In the genomic region with DNA sequence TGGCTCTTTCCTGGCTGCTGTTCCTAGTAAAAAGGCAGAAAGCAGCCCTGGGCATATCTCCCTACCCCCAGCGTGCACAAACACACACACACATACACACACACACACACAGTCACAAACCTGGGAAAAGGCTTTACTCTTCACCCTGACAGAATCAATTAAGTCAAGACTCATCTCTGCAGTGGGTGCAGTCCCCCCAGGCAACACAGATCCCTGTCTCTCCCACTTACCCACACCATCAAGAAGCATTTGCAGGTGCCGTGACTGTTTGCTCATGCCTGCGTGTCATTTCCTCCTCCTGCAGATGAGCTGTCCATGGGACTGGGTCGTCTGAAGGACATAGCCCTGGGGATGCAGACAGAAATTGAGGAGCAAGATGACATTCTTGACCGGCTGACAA, we compare ENCODE assay signal across 27 cellular contexts. TPM values are rescaled to one million over a fixed set of nuclear protein-coding genes. Genes with fewer than 3 reads are reported as not detected.
DNase-seq lines count a peak whose midpoint lies in the region; ATAC-seq, FAIRE-seq and TF ChIP-seq lines count a peak whose summit lies in the region.
"Had no signal": no experiment of that assay in that cellular context is flagged by ENCODE, and none has a peak within 500 bp of the region (broad histone marks: within the 10 kb centered on the region; RNA-seq: fewer than 3 reads in every experiment).

No MANE protein-coding gene starts in this region.

- no peak overlapping the region for H2AFZ ChIP-seq in K562 (ENCODE audit: low read depth, low read length)

- H3K27me3 ChIP-seq in K562 (ENCODE audit: control insufficient read depth in 2 of 2, insufficient read depth in 2 of 2, low read length in 2 of 2) = no peaks in the 10 kb centered on the region
- no peaks in the 10 kb centered on the region for H3K27me3 ChIP-seq in A673 (replicated peaks; ENCODE audit: insufficient read depth, low read depth, low read length, poor library complexity)
- H3K27me3 ChIP-seq: BLaER1 treated with 17β-estradiol and CSF1 and Interleukin-3, amounts not matched to agents 10 nM and 100 nM; brain microvascular endothelial cell; esophagus squamous epithelium; gastrocnemius medialis; upper lobe of right lung had no signal

- TF ChIP-seq POLR2A in K562 (conservative IDR thresholded peaks at IDR 0.05) = no peak

- H3K4me1 ChIP-seq in K562 (replicated peaks in 1 of 2; ENCODE audit: control insufficient read depth in 2 of 2, insufficient read depth in 2 of 2, low read length in 2 of 2) (peaks cover 12 to 14% of the 10 kb centered on the region in 2 experiments), A673 (ENCODE audit: insufficient read depth, low read length, poor library complexity, severe bottlenecking) (peaks cover 5% of the 10 kb centered on the region)
- H3K4me1 ChIP-seq: BLaER1 treated with 17β-estradiol and CSF1 and Interleukin-3, amounts not matched to agents 10 nM and 100 nM; gastrocnemius medialis; psoas muscle; upper lobe of right lung had no signal

- intact Hi-C loops in K562 (cut with micrococcal nuclease) (loop anchor here (5.0 kb wide), 1 partner anchor 185 kb away; no protein-coding TSS in a partner anchor), A673 (cut with micrococcal nuclease; ENCODE audit: unreplicated experiment) (loop anchor here (10.0 kb wide), 1 partner anchor 57 kb away; no protein-coding TSS in a partner anchor)

- no peaks in the 10 kb centered on the region for H3K9me3 ChIP-seq in K562 (replicated peaks; ENCODE audit: control insufficient read depth, insufficient read depth, low read depth, low read length)
- no peaks in the 10 kb centered on the region for H3K9me3 ChIP-seq in A673 (ENCODE audit: low read depth, low read length, poor library complexity, severe bottlenecking)
- H3K9me3 ChIP-seq: BLaER1 treated with 17β-estradiol and CSF1 and Interleukin-3, amounts not matched to agents 10 nM and 100 nM; esophagus squamous epithelium; gastrocnemius medialis; psoas muscle; upper lobe of right lung had no signal

- H3K27ac ChIP-seq in K562 (ENCODE audit: extremely low read depth, low read depth, low read length) (no peak overlapping the region), A673 (ENCODE audit: low read depth, low read length, poor library complexity, severe bottlenecking) (no peak overlapping the region)
- H3K27ac ChIP-seq: BLaER1 treated with 17β-estradiol and CSF1 and Interleukin-3, amounts not matched to agents 10 nM and 100 nM; brain microvascular endothelial cell; esophagus squamous epithelium; gastrocnemius medialis; psoas muscle; upper lobe of right lung had no signal

- BruUV-seq in K562 (replicated peaks; lab: Mats Ljungman, UMichigan) (no TSS peak), A673 (replicated peaks; lab: Mats Ljungman, UMichigan) (no TSS peak)

- ATAC-seq in K562 = no peak
- ATAC-seq in GM21390 (IDR thresholded peaks at IDR 0.05; ENCODE audit: unreplicated experiment) = no peak
- ATAC-seq: gastrocnemius medialis, psoas muscle, upper lobe of right lung had no signal

- no peak overlapping the region for H3K9ac ChIP-seq in K562 (ENCODE audit: insufficient read depth in 1 of 2, low read depth in 2 of 2, low read length in 2 of 2)
- H3K9ac ChIP-seq: BLaER1 treated with 17β-estradiol and CSF1 and Interleukin-3, amounts not matched to agents 10 nM and 100 nM had no signal

- peaks cover 67% of the 10 kb centered on the region for H3K36me3 ChIP-seq in K562 (ENCODE audit: control insufficient read depth, insufficient read depth, low read length)
- peaks cover 12% of the 10 kb centered on the region for H3K36me3 ChIP-seq in A673 (ENCODE audit: insufficient read depth, low read length, poor library complexity, severe bottlenecking)

- H3K4me3 ChIP-seq in K562 (no peak overlapping the region), A673 (ENCODE audit: low read depth, low read length, poor library complexity, severe bottlenecking) (no peak overlapping the region)
- H3K4me3 ChIP-seq: BLaER1 treated with 17β-estradiol and CSF1 and Interleukin-3, amounts not matched to agents 10 nM and 100 nM; esophagus squamous epithelium; gastrocnemius medialis; psoas muscle; upper lobe of right lung had no signal

- POLR2A ChIA-PET in K562 (lab: Yijun Ruan, JAX) (interaction anchor here (0.6 to 1.4 kb wide), 3 partner anchors 19 to 83 kb away, joined by 3 to 4 read pairs (median 3); no protein-coding TSS in a partner anchor), A673 (lab: Charles Lee; ENCODE audit: low non-redundant PET) (no interaction called here)

- TF ChIP-seq RAD21 in K562 (CRISPR knock-in tag; conservative IDR thresholded peaks at IDR 0.05 in 1 of 2, IDR thresholded peaks at IDR 0.05 in 1 of 2) = peak in 1 of 2 experiments; percentile 18; a peak in 1 of 4 replicates

- TF ChIP-seq CTCF in K562 (IDR thresholded peaks at IDR 0.05 in 2 of 3, conservative IDR thresholded peaks at IDR 0.05 in 1 of 3; ENCODE audit: insufficient read depth in 2 of 3, low read depth in 1 of 3, low read length in 3 of 3) (no peak), A673 (conservative IDR thresholded peaks at IDR 0.05; ENCODE audit: low read depth, low read length) (no peak)

- H3K79me2 ChIP-seq in K562 (ENCODE audit: control insufficient read depth, insufficient read depth, low read length) = no peaks in the 10 kb centered on the region

- FAIRE-seq in K562 (lab: Jason Lieb, UNC) = no peak
- FAIRE-seq: colon, RCC 7860 had no signal

- H3K4me2 ChIP-seq in K562 (ENCODE audit: insufficient read depth, low read length) = no peak overlapping the region
- H3K4me2 ChIP-seq: BLaER1 treated with 17β-estradiol and CSF1 and Interleukin-3, amounts not matched to agents 10 nM and 100 nM had no signal

- H4K20me1 ChIP-seq in K562 (replicated peaks; ENCODE audit: control insufficient read depth, insufficient read depth, low read length) = peaks cover 6% of the 10 kb centered on the region; the same call in 1 of the 2 replicates

- TF ChIP-seq EP300 in K562 (IDR thresholded peaks at IDR 0.05; ENCODE audit: low read length) = no peak

- 75% methylated on average over 5 of the region's 5 CpGs for WGBS in K562 (ENCODE audit: insufficient coverage, low coverage, missing lambda C conversion rate)

- in situ Hi-C loops in K562 (cut with MboI) = no loop called here

- DNase-seq in A172 (ENCODE audit: low spot score) = peak; percentile 4
- peak; percentile 66 for DNase-seq in HT1080 (ENCODE audit: low read depth)
- DNase-seq in K562 (ENCODE audit: extremely low read depth in 1 of 4, low spot score in 3 of 4) = peak in 3 of 4 experiments; percentile 41 to 52 (median 51)
- peak; percentile 39 for DNase-seq in kidney tubule cell (ENCODE audit: low spot score)
- DNase-seq in pons (ENCODE audit: low spot score) = no peak
- DNase-seq in mesenteric fat pad (ENCODE audit: low spot score) = no peak
- DNase-seq in A673 (ENCODE audit: low spot score) = no peak
- DNase-seq: activated B cell treated with CpG ODN at 0.5 μM for 24 hours; activated CD4-positive, alpha-beta memory T cell treated with anti-CD3 and anti-CD28 coated beads for 36 hours; activated effector memory CD4-positive, alpha-beta T cell treated with anti-CD3 and anti-CD28 coated beads, Interleukin-2, amount 50 U/mL, for 16 hours; brain microvascular endothelial cell; effector memory CD4-positive, alpha-beta T cell; esophagus squamous epithelium; gastrocnemius medialis; H7; hippocampal formation; immature natural killer cell; NCI-H187; NCI-H2171 treated with DMSO at 0.1 percent for 48 hours; NCI-H524; psoas muscle; stimulated activated CD8-positive, alpha-beta memory T cell treated with anti-CD3 and anti-CD28 coated beads, Interleukin-4, amount 100 ng/mL, for 48 hours; upper lobe of right lung had no signal

- H3K9me1 ChIP-seq in K562 (ENCODE audit: control insufficient read depth, insufficient read depth, low read length) = peaks cover 9% of the 10 kb centered on the region

- CTCF ChIA-PET in K562 (lab: Yijun Ruan, JAX; ENCODE audit: low intra/inter-chr PET ratio) (interaction anchor here (3.3 kb wide), 1 partner anchor 30 kb away, joined by 25 read pairs; a partner anchor contains a TSS), A673 (lab: Charles Lee) (no interaction called here)

RNA-seq across cellular contexts. Expression of a gene that starts 28.6 kb away (rescaled TPM):
- total RNA-seq in A172 (2014; rRNA removed; shearing (Covaris generic)) = 10.6 and 15.0 TPM in 2 replicates
- 11.2 and 12.0 TPM in 2 replicates for total RNA-seq in HT1080 (2014; rRNA removed; shearing (Covaris generic))
- polyA plus RNA-seq in HT1080 (2015; cell fraction: cytosol; rRNA removed) = 16.5 and 17.4 TPM in 2 replicates
- polyA plus RNA-seq in HT1080 (2015; cell fraction: nucleus; rRNA removed) = 7.0 and 7.4 TPM in 2 replicates
- 63.6 and 66.4 TPM in 2 replicates for total RNA-seq in K562 (2011; cell fraction: chromatin; rRNA removed; ENCODE audit: low replicate concordance)
- total RNA-seq in K562 (2011; cell fraction: nucleolus; rRNA removed) = 39.3 and 45.4 TPM in 2 replicates
- 59.8 and 84.4 TPM in 2 replicates for total RNA-seq in K562 (2011; cell fraction: nucleoplasm; rRNA removed)
- total RNA-seq in K562 (2014; rRNA removed) (71.4 and 89.3 TPM in 2 replicates), K562 (2014; rRNA removed; fragmentation: Illumina TruSeq; extraction: Trizol) (58.1 and 64.4 TPM in 2 replicates), K562 (2015; rRNA removed; fragmentation: Illumina TruSeq; extraction: Trizol) (70.6 and 75.9 TPM in 2 replicates), K562 (2021) (122 and 123 TPM in 2 replicates), mesenteric fat pad (30.8 TPM), A673 (2021) (34.0 and 35.3 TPM in 2 replicates)
- polyA plus RNA-seq in K562 (2011; rRNA removed) (187 and 200 TPM in 2 replicates), K562 (2014; fragmentation: Illumina TruSeq; extraction: Trizol) (181 and 250 TPM in 2 replicates), K562 (2014; fragmentation: Nextera tagmentation; extraction: Ambion mirVana) (10 to 100 TPM; 19.5 to 22.8 TPM), K562 (2014; rRNA removed) (136 and 161 TPM in 2 replicates)
- 97.0 and 115 TPM in 2 replicates for polyA plus RNA-seq in K562 (2011; cell fraction: cytosol; rRNA removed)
- 51.6 and 70.0 TPM in 2 replicates for polyA plus RNA-seq in K562 (2011; cell fraction: nucleus; rRNA removed)
- 105 and 162 TPM in 2 replicates for polyA plus RNA-seq in K562 (2012)
- 89.0 and 94.5 TPM in 2 replicates for polyA minus RNA-seq in K562 (2011; rRNA and poly(A)+ RNA removed)
- 44.9 and 53.1 TPM in 2 replicates for polyA minus RNA-seq in K562 (2011; cell fraction: cytosol; rRNA and poly(A)+ RNA removed)
- 14.3 and 25.0 TPM in 2 replicates for polyA minus RNA-seq in K562 (2011; cell fraction: nucleus; rRNA and poly(A)+ RNA removed)

RNA-seq across cellular contexts. Expression of a gene that starts 28.8 kb away (rescaled TPM):
- 25.7 and 31.8 TPM in 2 replicates for total RNA-seq in A172 (2014; rRNA removed; shearing (Covaris generic))
- total RNA-seq in HT1080 (2014; rRNA removed; shearing (Covaris generic)) = 32.9 and 35.9 TPM in 2 replicates
- 22.3 and 22.8 TPM in 2 replicates for polyA plus RNA-seq in HT1080 (2015; cell fraction: cytosol; rRNA removed)
- polyA plus RNA-seq in HT1080 (2015; cell fraction: nucleus; rRNA removed) = 76.2 and 80.1 TPM in 2 replicates
- 856 and 1,421 TPM in 2 replicates for total RNA-seq in K562 (2011; cell fraction: chromatin; rRNA removed; ENCODE audit: low replicate concordance)
- 627 and 658 TPM in 2 replicates for total RNA-seq in K562 (2011; cell fraction: nucleolus; rRNA removed)
- 567 and 576 TPM in 2 replicates for total RNA-seq in K562 (2011; cell fraction: nucleoplasm; rRNA removed)
- total RNA-seq in K562 (2014; rRNA removed) = 103 and 117 TPM in 2 replicates
- total RNA-seq in K562 (2014; rRNA removed; fragmentation: Illumina TruSeq; extraction: Trizol) = 62.3 and 63.7 TPM in 2 replicates
- 75.3 and 82.5 TPM in 2 replicates for total RNA-seq in K562 (2015; rRNA removed; fragmentation: Illumina TruSeq; extraction: Trizol)
- 173 and 187 TPM in 2 replicates for total RNA-seq in K562 (2021)
- 84.7 and 128 TPM in 2 replicates for polyA plus RNA-seq in K562 (2011; rRNA removed)
- 76.2 and 84.4 TPM in 2 replicates for polyA plus RNA-seq in K562 (2011; cell fraction: cytosol; rRNA removed)
- polyA plus RNA-seq in K562 (2011; cell fraction: nucleus; rRNA removed) = 448 and 556 TPM in 2 replicates
- polyA plus RNA-seq in K562 (2012) = 142 and 181 TPM in 2 replicates
- 124 and 127 TPM in 2 replicates for polyA plus RNA-seq in K562 (2014; fragmentation: Illumina TruSeq; extraction: Trizol)
- polyA plus RNA-seq in K562 (2014; fragmentation: Nextera tagmentation; extraction: Ambion mirVana) = 10 to 100 TPM in 1 of 2 experiments, 1 to 10 TPM in 1; 7.3 to 11.1 TPM
- 116 and 125 TPM in 2 replicates for polyA plus RNA-seq in K562 (2014; rRNA removed)
- polyA minus RNA-seq in K562 (2011; rRNA and poly(A)+ RNA removed) = 160 and 176 TPM in 2 replicates
- 98.9 and 161 TPM in 2 replicates for polyA minus RNA-seq in K562 (2011; cell fraction: cytosol; rRNA and poly(A)+ RNA removed)
- 188 and 253 TPM in 2 replicates for polyA minus RNA-seq in K562 (2011; cell fraction: nucleus; rRNA and poly(A)+ RNA removed)
- total RNA-seq in mesenteric fat pad = 79.1 TPM
- 71.6 and 74.9 TPM in 2 replicates for total RNA-seq in A673 (2021)

RNA-seq across cellular contexts. Expression of a gene that starts 29.8 kb away (rescaled TPM):
- total RNA-seq in A172 (2014; rRNA removed; shearing (Covaris generic)) = 29.1 and 33.8 TPM in 2 replicates
- total RNA-seq in HT1080 (2014; rRNA removed; shearing (Covaris generic)) = 37.4 and 48.8 TPM in 2 replicates
- 38.0 and 44.6 TPM in 2 replicates for polyA plus RNA-seq in HT1080 (2015; cell fraction: cytosol; rRNA removed)
- 44.4 and 45.3 TPM in 2 replicates for polyA plus RNA-seq in HT1080 (2015; cell fraction: nucleus; rRNA removed)
- 251 and 271 TPM in 2 replicates for total RNA-seq in K562 (2011; cell fraction: chromatin; rRNA removed; ENCODE audit: low replicate concordance)
- total RNA-seq in K562 (2011; cell fraction: nucleolus; rRNA removed) = 179 and 190 TPM in 2 replicates
- 236 and 257 TPM in 2 replicates for total RNA-seq in K562 (2011; cell fraction: nucleoplasm; rRNA removed)
- total RNA-seq in K562 (2014; rRNA removed) (105 and 144 TPM in 2 replicates), K562 (2014; rRNA removed; fragmentation: Illumina TruSeq; extraction: Trizol) (138 and 141 TPM in 2 replicates), K562 (2015; rRNA removed; fragmentation: Illumina TruSeq; extraction: Trizol) (124 and 128 TPM in 2 replicates), K562 (2021) (263 and 267 TPM in 2 replicates), mesenteric fat pad (46.1 TPM), A673 (2021) (79.0 and 82.5 TPM in 2 replicates)
- polyA plus RNA-seq in K562 (2011; rRNA removed) (135 and 196 TPM in 2 replicates), K562 (2014; fragmentation: Illumina TruSeq; extraction: Trizol) (144 and 156 TPM in 2 replicates), K562 (2014; fragmentation: Nextera tagmentation; extraction: Ambion mirVana) (100 to 1,000 TPM; 100 to 105 TPM), K562 (2014; rRNA removed) (114 and 124 TPM in 2 replicates)
- 111 and 189 TPM in 2 replicates for polyA plus RNA-seq in K562 (2011; cell fraction: cytosol; rRNA removed)
- 90.3 and 116 TPM in 2 replicates for polyA plus RNA-seq in K562 (2011; cell fraction: nucleus; rRNA removed)
- 90.4 and 122 TPM in 2 replicates for polyA plus RNA-seq in K562 (2012)
- 219 and 267 TPM in 2 replicates for polyA minus RNA-seq in K562 (2011; rRNA and poly(A)+ RNA removed)
- polyA minus RNA-seq in K562 (2011; cell fraction: cytosol; rRNA and poly(A)+ RNA removed) = 166 and 232 TPM in 2 replicates
- polyA minus RNA-seq in K562 (2011; cell fraction: nucleus; rRNA and poly(A)+ RNA removed) = 39.9 and 84.6 TPM in 2 replicates

Comparison
In these comparisons a context has a peak if more than half of its experiments do, and no peak if none do; other contexts are left out.
1. DNase-seq: peak in A172 (single experiment), HT1080 (single experiment), K562 (3 of 4) and kidney tubule cell (single experiment); none in pons (single experiment), mesenteric fat pad (single experiment) and A673 (single experiment).